In genomic region chr2:141697035-141697434, GRCh38 we compare ENCODE assay signal across 11 cellular contexts.
"Had no signal": no experiment of that assay in that cellular context is flagged by ENCODE, and none has a peak within 500 bp of the region (broad histone marks: within the 10 kb centered on the region; RNA-seq: fewer than 3 reads in every experiment).

No MANE protein-coding gene starts in this region.

- H3K4me2 ChIP-seq: GM23338 had no signal

- H3K27ac ChIP-seq: GM23248 had no signal

- H3K4me3 ChIP-seq: GM23248, GM23338, HAP-1 had no signal

- H2AFZ ChIP-seq: GM23248 had no signal

- ATAC-seq: GM23338, HCT116 had no signal

- DNase-seq: GM23248, GOT3, H7, H9, HCEC 1CT, HFFc6 had no signal

- H3K4me1 ChIP-seq: HAP-1 had no signal

- FAIRE-seq: H1, H54 had no signal

- H3K9ac ChIP-seq: GM23248 had no signal

- H3K9me3 ChIP-seq: HAP-1 had no signal

- H3K36me3 ChIP-seq: HAP-1 had no signal
